ENCODE assay signal across 8 cellular contexts in genomic region chr17:74759243-74759801, GRCh38. TPM values are rescaled to one million over a fixed set of nuclear protein-coding genes. Genes with fewer than 3 reads are reported as not detected.
A peak's percentile ranks its signal among the peaks of the same experiment; 100 is the strongest.
DNase-seq lines count a peak whose midpoint lies in the region; ATAC-seq and TF ChIP-seq lines count a peak whose summit lies in the region.

No MANE protein-coding gene starts in this region.

- H3K4me1 Mint-ChIP-seq in endodermal cell: peaks cover 36% of the 10 kb centered on the region
- H3K4me1 Mint-ChIP-seq in stimulated activated naive CD8-positive, alpha-beta T cell treated with anti-CD3 and anti-CD28 coated beads, Interleukin-15, Interleukin-2, amounts not matched to agents 100 ng/mL and 50 ng/mL, for 24 hours (ENCODE audit: low read depth): peaks cover 67% of the 10 kb centered on the region

- no peaks in the 10 kb centered on the region for H3K9me3 ChIP-seq in endodermal cell (ENCODE audit: control insufficient read depth, low read length)

- H3K4me1 ChIP-seq in endodermal cell (ENCODE audit: control insufficient read depth, insufficient read depth, low read length): peaks cover 36% of the 10 kb centered on the region

- H3K27me3 Mint-ChIP-seq in endodermal cell (ENCODE audit: insufficient read depth): no peaks in the 10 kb centered on the region
- H3K27me3 Mint-ChIP-seq in stimulated activated naive CD8-positive, alpha-beta T cell treated with anti-CD3 and anti-CD28 coated beads, Interleukin-15, Interleukin-2, amounts not matched to agents 100 ng/mL and 50 ng/mL, for 24 hours: no peaks in the 10 kb centered on the region

- no peak overlapping the region for H3K4me3 ChIP-seq in endodermal cell (ENCODE audit: low read length)

- peaks cover 48% of the 10 kb centered on the region for H3K36me3 ChIP-seq in endodermal cell (ENCODE audit: control insufficient read depth, insufficient read depth, low read length)

- no peaks in the 10 kb centered on the region for H3K9me3 Mint-ChIP-seq in endodermal cell
- H3K9me3 Mint-ChIP-seq in stimulated activated naive CD8-positive, alpha-beta T cell treated with anti-CD3 and anti-CD28 coated beads, Interleukin-15, Interleukin-2, amounts not matched to agents 100 ng/mL and 50 ng/mL, for 24 hours: no peaks in the 10 kb centered on the region

- 92 to 94% methylated on average over 7 to 9 of the region's 9 CpGs for WGBS in endodermal cell (ENCODE audit: insufficient coverage in 1 of 2, insufficient read length in 1 of 2), 2 experiments

- DNase-seq in NCI-H2171 treated with DMSO at 0.1 percent for 48 hours (lab: John Stamatoyannopoulos, UW) (peak; percentile 81), NCI-H2171 (lab: John Stamatoyannopoulos, UW) (no peak), T-helper 2 cell (peak in 4 of 5 experiments; percentile 21 to 86 (median 57)), endodermal cell (peak; percentile 73), Ammon's horn (ENCODE audit: low spot score) (no peak), NCI-H1417 (lab: John Stamatoyannopoulos, UW) (no peak)

- no peaks in the 10 kb centered on the region for H3K27me3 ChIP-seq in endodermal cell (ENCODE audit: control insufficient read depth, insufficient read depth, low read length, poor library complexity, severe bottlenecking)

- peak overlapping the region; percentile 77 for H3K27ac ChIP-seq in endodermal cell (ENCODE audit: low read depth, low read length)

- H3K36me3 Mint-ChIP-seq in endodermal cell (ENCODE audit: low read depth): peaks cover 9% of the 10 kb centered on the region
- H3K36me3 Mint-ChIP-seq in stimulated activated naive CD8-positive, alpha-beta T cell treated with anti-CD3 and anti-CD28 coated beads, Interleukin-15, Interleukin-2, amounts not matched to agents 100 ng/mL and 50 ng/mL, for 24 hours (ENCODE audit: low read depth): peaks cover 6% of the 10 kb centered on the region

- H3K27ac Mint-ChIP-seq in endodermal cell: peak overlapping the region; percentile 80
- peak overlapping the region; percentile 83 for H3K27ac Mint-ChIP-seq in stimulated activated naive CD8-positive, alpha-beta T cell treated with anti-CD3 and anti-CD28 coated beads, Interleukin-15, Interleukin-2, amounts not matched to agents 100 ng/mL and 50 ng/mL, for 24 hours

- peak overlapping the region; percentile 29 for H3K4me3 Mint-ChIP-seq in endodermal cell
- H3K4me3 Mint-ChIP-seq in stimulated activated naive CD8-positive, alpha-beta T cell treated with anti-CD3 and anti-CD28 coated beads, Interleukin-15, Interleukin-2, amounts not matched to agents 100 ng/mL and 50 ng/mL, for 24 hours: peak overlapping the region; percentile 54

- peak; percentile 47 for TF ChIP-seq CTCF in endodermal cell (conservative IDR thresholded peaks at IDR 0.05)

- ATAC-seq in HG03108 (IDR thresholded peaks at IDR 0.05; ENCODE audit: unreplicated experiment): peak; percentile 68

- no peak overlapping the region for H3K9ac ChIP-seq in endodermal cell (ENCODE audit: extremely low read depth, low read length, poor library complexity, severe bottlenecking)

RNA-seq across cellular contexts. Expression of gene NHERF1, which starts 10.9 kb away (rescaled TPM):
- 100 to 1,000 TPM; 116 to 138 TPM for total RNA-seq in endodermal cell
- 82.4 TPM for polyA plus RNA-seq in endodermal cell (2013, experiment 1 of 2)
- polyA plus RNA-seq in endodermal cell (2013, experiment 2 of 2): 82.8 TPM

RNA-seq across cellular contexts. Expression of gene NAT9, which starts 16.8 kb away (rescaled TPM):
- 10 to 100 TPM; 58.3 to 77.3 TPM for total RNA-seq in endodermal cell
- polyA plus RNA-seq in endodermal cell (2013, experiment 1 of 2): 52.6 TPM
- 39.7 TPM for polyA plus RNA-seq in endodermal cell (2013, experiment 2 of 2)

RNA-seq across cellular contexts. Expression of gene RAB37, which starts 22.3 kb away (rescaled TPM):
- 1 to 10 TPM; 6.8 to 8.4 TPM for total RNA-seq in endodermal cell
- 1.8 TPM for polyA plus RNA-seq in endodermal cell (2013, experiment 1 of 2)
- 2.0 TPM for polyA plus RNA-seq in endodermal cell (2013, experiment 2 of 2)

RNA-seq across cellular contexts. Expression of gene CD300LF, which starts 46.6 kb away (rescaled TPM):
- total RNA-seq in endodermal cell: not detected
- polyA plus RNA-seq in endodermal cell (2013, experiment 1 of 2): not detected
- polyA plus RNA-seq in endodermal cell (2013, experiment 2 of 2): not detected

Comparison
In these comparisons a context has a peak if more than half of its experiments do, and no peak if none do; other contexts are left out.
1. DNase-seq: peak in NCI-H2171 treated with DMSO at 0.1 percent for 48 hours (single experiment), T-helper 2 cell (4 of 5) and endodermal cell (single experiment); none in NCI-H2171 (single experiment), Ammon's horn (single experiment) and NCI-H1417 (0 of 3).